20 cellular contexts compared by ENCODE assay signal in the genomic region with DNA sequence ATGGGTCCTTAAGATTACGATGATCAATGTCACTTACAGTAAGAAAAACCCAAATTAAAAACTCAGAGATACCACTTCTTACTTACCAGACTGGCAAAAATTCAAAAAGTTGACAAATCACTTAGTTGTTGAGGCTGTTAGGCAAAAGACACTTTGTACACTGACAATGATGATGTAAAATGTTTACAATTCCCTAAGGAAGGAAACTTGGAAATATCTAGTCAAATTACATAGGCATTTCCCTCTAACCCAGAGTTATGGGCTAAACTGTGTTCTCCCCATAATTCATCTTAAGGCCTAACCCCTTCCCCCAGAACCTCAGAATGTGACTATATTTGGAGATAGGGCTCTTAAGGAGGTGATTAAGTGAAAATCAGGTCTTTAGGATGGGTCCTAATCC. TPM values are rescaled to one million over a fixed set of nuclear protein-coding genes. Genes with fewer than 3 reads are reported as not detected.
DNase-seq lines count a peak whose midpoint lies in the region; ATAC-seq, FAIRE-seq and TF ChIP-seq lines count a peak whose summit lies in the region.
"Had no signal": no experiment of that assay in that cellular context is flagged by ENCODE, and none has a peak within 500 bp of the region (broad histone marks: within the 10 kb centered on the region; RNA-seq: fewer than 3 reads in every experiment).

No MANE protein-coding gene starts in this region.

- no peaks in the 10 kb centered on the region for H3K9me3 Mint-ChIP-seq in MCF 10A (ENCODE audit: unreplicated experiment)
- H3K9me3 Mint-ChIP-seq: CD8-positive, alpha-beta T cell; GM23338 had no signal

- peaks cover 12 to 20% of the 10 kb centered on the region in 2 experiments for H3K36me3 ChIP-seq in endothelial cell of umbilical vein (ENCODE audit: control insufficient read depth in 2 of 2, extremely low read depth in 1 of 2, insufficient read depth in 2 of 2, low read length in 2 of 2)
- peaks cover 0 to 39% (median 8%) of the 10 kb centered on the region in 4 donors for H3K36me3 ChIP-seq in right lobe of liver
- peaks cover 14 to 63% of the 10 kb centered on the region in 2 donors for H3K36me3 ChIP-seq in gastroesophageal sphincter

- WGBS in right lobe of liver (ENCODE audit: insufficient coverage, low coverage, low lambda C conversion rate, missing lambda C conversion rate), result 100% methylated on average over 1 of the region's 1 CpG
- WGBS in gastroesophageal sphincter (ENCODE audit: low coverage in 1 of 2), 2 donors, result 95 to 100% methylated on average over 1 of the region's 1 CpG

- H3K9me3 ChIP-seq in endothelial cell of umbilical vein (replicated peaks; ENCODE audit: control insufficient read depth, insufficient read depth, low read length) (no peaks in the 10 kb centered on the region), right lobe of liver (no peaks in the 10 kb centered on the region), gastroesophageal sphincter (no peaks in the 10 kb centered on the region)
- H3K9me3 ChIP-seq: SK-N-SH had no signal

- CTCF ChIA-PET in endothelial cell of umbilical vein (lab: Charles Lee), result no interaction called here
- CTCF ChIA-PET in MCF 10A (lab: Yijun Ruan, JAX), result no interaction called here

- H3K27me3 ChIP-seq in endothelial cell of umbilical vein (ENCODE audit: control insufficient read depth in 2 of 2, insufficient read depth in 2 of 2, low read length in 2 of 2) (no peaks in the 10 kb centered on the region), right lobe of liver (no peaks in the 10 kb centered on the region), gastroesophageal sphincter (no peaks in the 10 kb centered on the region)
- H3K27me3 ChIP-seq: BLaER1 treated with 17β-estradiol and CSF1 and Interleukin-3, amounts not matched to agents 10 nM and 100 nM had no signal

- DNase-seq in D721Med (ENCODE audit: insufficient read length, low spot score) (no peak), LHCN-M2 (ENCODE audit: low read depth) (peak; percentile 13), endothelial cell of umbilical vein (ENCODE audit: low read depth, low spot score) (no peak), right lobe of liver (no peak), NOMO-1 treated with dmso at 0.1 percent for 144 hours (lab: John Stamatoyannopoulos, UW; ENCODE audit: unreplicated experiment) (no peak), RCC 7860 (ENCODE audit: low spot score) (no peak), MCF 10A (ENCODE audit: unreplicated experiment) (no peak)
- DNase-seq: Calu3; CD8-positive, alpha-beta T cell; DMS53; NCI-H1694 treated with DMSO at 0.1 percent for 48 hours; NCI-H2107; NCI-H510A; NCI-H748 treated with DMSO at 0.1 percent for 48 hours; NK-92 treated with Interleukin-12 subunit alpha and Interleukin-12 subunit beta, amount 100 ng/mL, for 24 hours; SHP77; SK-N-SH had no signal

- no peak for TF ChIP-seq EP300 in gastroesophageal sphincter (IDR thresholded peaks at IDR 0.05)

- no peak overlapping the region for H3K27ac Mint-ChIP-seq in MCF 10A (ENCODE audit: low read depth, unreplicated experiment)
- H3K27ac Mint-ChIP-seq: GM23338 had no signal

- no TSS peak for BruUV-seq in endothelial cell of umbilical vein (replicated peaks; lab: Mats Ljungman, UMichigan)
- no TSS peak for BruUV-seq in MCF 10A (replicated peaks; lab: Mats Ljungman, UMichigan)

- H3K79me2 ChIP-seq in endothelial cell of umbilical vein (ENCODE audit: control insufficient read depth, insufficient read depth, low read length), result peaks cover 12% of the 10 kb centered on the region

- H3K9ac ChIP-seq in endothelial cell of umbilical vein (replicated peaks; ENCODE audit: extremely low read depth, insufficient read depth, low read length), result no peak overlapping the region
- H3K9ac ChIP-seq: BLaER1 treated with 17β-estradiol and CSF1 and Interleukin-3, amounts not matched to agents 10 nM and 100 nM; SK-N-SH had no signal

- intact Hi-C loops in endothelial cell of umbilical vein (cut with micrococcal nuclease) (no loop called here), right lobe of liver (cut with DNase I) (no loop called here), MCF 10A (cut with micrococcal nuclease) (no loop called here)

- H3K4me2 ChIP-seq in endothelial cell of umbilical vein (ENCODE audit: insufficient read depth, low read length), result peak overlapping the region; percentile 74
- H3K4me2 ChIP-seq: BLaER1 treated with 17β-estradiol and CSF1 and Interleukin-3, amounts not matched to agents 10 nM and 100 nM; GM23338; SK-N-SH had no signal

- TF ChIP-seq POLR2A in endothelial cell of umbilical vein (IDR thresholded peaks at IDR 0.05; ENCODE audit: low read depth, low read length), result no peak
- no peak for TF ChIP-seq POLR2A in right lobe of liver (IDR thresholded peaks at IDR 0.05)
- no peak for TF ChIP-seq POLR2A in gastroesophageal sphincter (IDR thresholded peaks at IDR 0.05)

- no peak overlapping the region for H3K4me3 Mint-ChIP-seq in MCF 10A (ENCODE audit: unreplicated experiment)
- H3K4me3 Mint-ChIP-seq: CD8-positive, alpha-beta T cell; GM23338 had no signal

- peaks cover 23% of the 10 kb centered on the region for H3K4me1 ChIP-seq in endothelial cell of umbilical vein (ENCODE audit: control insufficient read depth, extremely low read depth, insufficient read depth, low read length)
- H3K4me1 ChIP-seq in right lobe of liver, result peaks cover 0 to 25% (median 8%) of the 10 kb centered on the region in 4 donors
- no peaks in the 10 kb centered on the region for H3K4me1 ChIP-seq in gastroesophageal sphincter
- H3K4me1 ChIP-seq: BLaER1 treated with 17β-estradiol and CSF1 and Interleukin-3, amounts not matched to agents 10 nM and 100 nM had no signal

- peak; percentile 5 to 58 (median 44) for ATAC-seq in right lobe of liver
- no peak for ATAC-seq in gastroesophageal sphincter
- ATAC-seq: CD8-positive, alpha-beta T cell; GM23338 had no signal

- H3K4me3 ChIP-seq in endothelial cell of umbilical vein (replicated peaks in 1 of 3; ENCODE audit: insufficient read depth in 1 of 3, low read depth in 1 of 3, low read length in 3 of 3) (no peak overlapping the region), right lobe of liver (no peak overlapping the region), gastroesophageal sphincter (no peak overlapping the region)
- H3K4me3 ChIP-seq: BLaER1 treated with 17β-estradiol and CSF1 and Interleukin-3, amounts not matched to agents 10 nM and 100 nM; GM23338 had no signal

- no peaks in the 10 kb centered on the region for H4K20me1 ChIP-seq in endothelial cell of umbilical vein (replicated peaks; ENCODE audit: control insufficient read depth, extremely low read depth, insufficient read depth, low read length)
- H4K20me1 ChIP-seq: BLaER1 treated with 17β-estradiol and CSF1 and Interleukin-3, amounts not matched to agents 10 nM and 100 nM had no signal

- peaks cover 8% of the 10 kb centered on the region for H3K4me1 Mint-ChIP-seq in MCF 10A (ENCODE audit: insufficient read depth, unreplicated experiment)
- H3K4me1 Mint-ChIP-seq: GM23338 had no signal

- peak; percentile 60 for FAIRE-seq in D721Med (lab: Jason Lieb, UNC)
- FAIRE-seq in endothelial cell of umbilical vein (lab: Jason Lieb, UNC), result no peak
- no peak for FAIRE-seq in RCC 7860 (lab: Jason Lieb, UNC)

- H3K36me3 Mint-ChIP-seq in MCF 10A (ENCODE audit: insufficient read depth, unreplicated experiment), result peaks cover 91% of the 10 kb centered on the region

- H3K9me1 ChIP-seq in endothelial cell of umbilical vein (replicated peaks; ENCODE audit: control insufficient read depth, extremely low read depth, insufficient read depth, low read length), result no peaks in the 10 kb centered on the region

- TF ChIP-seq CTCF in D721Med (IDR thresholded peaks at IDR 0.05; ENCODE audit: insufficient read depth, missing control alignments) (no peak), endothelial cell of umbilical vein (IDR thresholded peaks at IDR 0.05; ENCODE audit: extremely low read depth in 1 of 2, insufficient read depth in 1 of 2, low read depth in 1 of 2, low read length in 2 of 2) (no peak), right lobe of liver (IDR thresholded peaks at IDR 0.05) (no peak), MCF 10A (IDR thresholded peaks at IDR 0.05; ENCODE audit: unreplicated experiment) (no peak), gastroesophageal sphincter (IDR thresholded peaks at IDR 0.05) (no peak)

- POLR2A ChIA-PET in endothelial cell of umbilical vein (lab: Charles Lee) (no interaction called here), MCF 10A (lab: Yijun Ruan, JAX) (no interaction called here)

- no peak overlapping the region for H2AFZ ChIP-seq in endothelial cell of umbilical vein (ENCODE audit: low read depth, low read length)
- H2AFZ ChIP-seq: GM23338 had no signal

- dilution Hi-C loops in endothelial cell of umbilical vein (cut with MboI; ENCODE audit: extremely low pct_ligation_motif_present, low sequenced_read_pairs), result no loop called here

- H3K27ac ChIP-seq in endothelial cell of umbilical vein (ENCODE audit: insufficient read depth, low read depth, low read length) (peak overlapping the region; percentile 37), right lobe of liver (peak overlapping the region; percentile 42 to 86 (median 79)), gastroesophageal sphincter (no peak overlapping the region)
- H3K27ac ChIP-seq: BLaER1 treated with 17β-estradiol and CSF1 and Interleukin-3, amounts not matched to agents 10 nM and 100 nM had no signal

- H3K27me3 Mint-ChIP-seq in MCF 10A (ENCODE audit: insufficient read depth, unreplicated experiment), result no peaks in the 10 kb centered on the region

RNA-seq across cellular contexts. Expression of gene TGDS, which starts 12.0 kb away (rescaled TPM):
- total RNA-seq in LHCN-M2 (2014; rRNA removed) (11.7 TPM in 2 replicates), endothelial cell of umbilical vein (8.7 and 9.3 TPM in 2 replicates), right lobe of liver (10 to 100 TPM in 2 of 6 experiments, 1 to 10 TPM in 4; 8.6 to 11.9 (median 9.6) TPM), MCF 10A (2022) (14.1 and 16.8 TPM in 2 replicates), gastroesophageal sphincter (10 to 100 TPM in 3 of 4 donors, 1 to 10 TPM in 1; 6.8 to 11.4 (median 10.4) TPM)
- polyA plus RNA-seq in LHCN-M2 (2012), result 3.9 TPM
- 5.8 and 7.3 TPM in 2 replicates for polyA plus RNA-seq in endothelial cell of umbilical vein
- 9.0 and 10.2 TPM in 2 replicates for polyA plus RNA-seq in endothelial cell of umbilical vein (2011; cell fraction: cytosol; rRNA removed)
- 13.1 and 13.8 TPM in 2 replicates for polyA plus RNA-seq in endothelial cell of umbilical vein (2011; cell fraction: nucleus; rRNA removed)
- 8.3 and 10.6 TPM in 2 replicates for polyA plus RNA-seq in endothelial cell of umbilical vein (2012)
- polyA minus RNA-seq in endothelial cell of umbilical vein, result 8.3 and 13.4 TPM in 2 replicates
- 6.1 TPM for polyA minus RNA-seq in endothelial cell of umbilical vein (2011; cell fraction: cytosol; rRNA and poly(A)+ RNA removed)
- 6.9 and 9.0 TPM in 2 replicates for polyA minus RNA-seq in endothelial cell of umbilical vein (2011; cell fraction: nucleus; rRNA and poly(A)+ RNA removed)

RNA-seq across cellular contexts. Expression of gene GPR180, which starts 17.7 kb away (rescaled TPM):
- 9.6 and 10.1 TPM in 2 replicates for total RNA-seq in LHCN-M2 (2014; rRNA removed)
- polyA plus RNA-seq in LHCN-M2 (2012), result 1.9 TPM
- total RNA-seq in endothelial cell of umbilical vein, result 8.3 and 8.9 TPM in 2 replicates
- polyA plus RNA-seq in endothelial cell of umbilical vein, result 2.5 and 3.1 TPM in 2 replicates
- polyA plus RNA-seq in endothelial cell of umbilical vein (2011; cell fraction: cytosol; rRNA removed), result 2.5 and 2.9 TPM in 2 replicates
- polyA plus RNA-seq in endothelial cell of umbilical vein (2011; cell fraction: nucleus; rRNA removed), result 5.1 and 5.9 TPM in 2 replicates
- 5.4 and 6.5 TPM in 2 replicates for polyA plus RNA-seq in endothelial cell of umbilical vein (2012)
- 8.2 and 9.5 TPM in 2 replicates for polyA minus RNA-seq in endothelial cell of umbilical vein
- polyA minus RNA-seq in endothelial cell of umbilical vein (2011; cell fraction: cytosol; rRNA and poly(A)+ RNA removed), result 3.8 TPM
- 6.6 and 9.9 TPM in 2 replicates for polyA minus RNA-seq in endothelial cell of umbilical vein (2011; cell fraction: nucleus; rRNA and poly(A)+ RNA removed)
- 1 to 10 TPM; 4.1 to 7.9 (median 5.0) TPM for total RNA-seq in right lobe of liver
- total RNA-seq in MCF 10A (2022), result 4.8 and 4.9 TPM in 2 replicates
- 1 to 10 TPM; 3.4 to 6.4 (median 5.5) TPM for total RNA-seq in gastroesophageal sphincter

Comparison
In these comparisons a context has a peak if more than half of its experiments do, and no peak if none do; other contexts are left out.
1. H3K27ac ChIP-seq: peak in endothelial cell of umbilical vein (single experiment) and right lobe of liver (3 of 3); none in gastroesophageal sphincter (0 of 4).